6 cellular contexts compared by ENCODE assay signal in the genomic region with DNA sequence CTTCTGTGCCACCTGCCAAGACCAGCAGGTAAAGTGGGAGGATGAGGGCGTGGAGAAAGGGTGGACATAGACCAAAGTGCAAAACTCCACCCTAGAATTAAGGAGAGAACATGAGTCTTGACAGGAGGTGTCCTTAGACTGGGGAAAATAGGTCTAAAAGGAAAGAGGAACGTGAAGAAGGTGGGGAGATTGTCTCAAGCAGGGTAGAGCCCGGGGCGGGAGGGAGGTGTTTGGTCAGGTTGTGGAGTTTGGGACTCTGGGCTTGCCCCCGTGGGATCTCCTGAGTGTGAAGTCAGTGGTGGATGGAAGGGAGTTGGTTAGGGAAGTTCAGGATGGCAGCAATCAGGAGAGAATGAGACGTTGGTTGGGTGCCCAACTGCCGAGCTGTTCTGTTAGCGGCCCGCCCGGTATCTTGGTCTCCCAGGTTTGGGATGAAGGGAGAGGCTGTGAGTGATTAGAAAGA. TPM values are rescaled to one million over a fixed set of nuclear protein-coding genes. Genes with fewer than 3 reads are reported as not detected.
DNase-seq lines count a peak whose midpoint lies in the region; ATAC-seq, FAIRE-seq and TF ChIP-seq lines count a peak whose summit lies in the region.

No MANE protein-coding gene starts in this region.

- H3K9me3 Mint-ChIP-seq in endothelial cell (ENCODE audit: unreplicated experiment) = no peaks in the 10 kb centered on the region

- H3K36me3 Mint-ChIP-seq in endothelial cell (ENCODE audit: low read depth, unreplicated experiment) = peaks cover 4% of the 10 kb centered on the region

- peaks cover 22% of the 10 kb centered on the region for H3K27me3 Mint-ChIP-seq in endothelial cell (ENCODE audit: unreplicated experiment)

- H3K4me3 ChIP-seq in OCI-LY1 (ENCODE audit: low read depth, low read length, poor library complexity, severe bottlenecking) (peak overlapping the region; percentile 95), small intestine (ENCODE audit: low read depth in 1 of 2, low read length in 2 of 2) (peak overlapping the region; percentile 90 to 91)

- H4K20me1 ChIP-seq in OCI-LY1 (ENCODE audit: insufficient read depth, low read length) = no peaks in the 10 kb centered on the region

- peak overlapping the region; percentile 99 for H3K9ac ChIP-seq in OCI-LY1 (ENCODE audit: low read length)

- H3K36me3 ChIP-seq in OCI-LY1 (ENCODE audit: insufficient read depth, low read length) = peaks cover 36% of the 10 kb centered on the region; the same call in 1 of the 2 replicates
- H3K36me3 ChIP-seq in small intestine (ENCODE audit: control insufficient read depth in 2 of 2, insufficient read depth in 2 of 2, low read length in 2 of 2) = peaks cover 0 to 2% of the 10 kb centered on the region in 2 donors

- TF ChIP-seq CTCF in OCI-LY1 (IDR thresholded peaks at IDR 0.05; ENCODE audit: low read length) = no peak
- TF ChIP-seq CTCF in endothelial cell (IDR thresholded peaks at IDR 0.05; ENCODE audit: unreplicated experiment) = no peak

- peaks cover 6% of the 10 kb centered on the region for H3F3A ChIP-seq in OCI-LY1 (ENCODE audit: insufficient read depth, low read length)

- intact Hi-C loops in sciatic nerve (cut with DNase I) = loop anchor here (5.0 kb wide), 1 partner anchor 114 kb away; the partner anchor contains the start of genes ORMDL2 and SARNP

- 0 to 8% (median 3%) methylated on average over 10 of the region's 10 CpGs for WGBS in small intestine, 3 donors

- peaks cover 27% of the 10 kb centered on the region for H3K79me2 ChIP-seq in OCI-LY1 (ENCODE audit: insufficient read depth, low read length)

- peak overlapping the region; percentile 91 for H3K4me3 Mint-ChIP-seq in endothelial cell (ENCODE audit: unreplicated experiment)

- H3K27ac Mint-ChIP-seq in endothelial cell (ENCODE audit: unreplicated experiment) = peak overlapping the region; percentile 22

- FAIRE-seq in small intestine (lab: Jason Lieb, UNC) = no peak

- no peak for DNase-seq in endothelial cell (ENCODE audit: low spot score)
- DNase-seq in small intestine = peak; percentile 91
- no peak for DNase-seq in sciatic nerve (ENCODE audit: low spot score)
- DNase-seq in activated CD4-positive, alpha-beta T cell treated with anti-CD3 and anti-CD28 coated beads for 1 hour = no peak
- DNase-seq in DMS79 (lab: John Stamatoyannopoulos, UW) = no peak

- no peak for ATAC-seq in sciatic nerve

- peak overlapping the region; percentile 93 for H3K4me2 ChIP-seq in OCI-LY1 (ENCODE audit: low read length)

- H2AFZ ChIP-seq in OCI-LY1 (ENCODE audit: low read length) = no peak overlapping the region

- H3K9me2 ChIP-seq in OCI-LY1 (ENCODE audit: low read depth, low read length) = no peaks in the 10 kb centered on the region

- H3K27me3 ChIP-seq in OCI-LY1 (ENCODE audit: insufficient read depth, low read length) = no peaks in the 10 kb centered on the region
- no peaks in the 10 kb centered on the region for H3K27me3 ChIP-seq in small intestine (ENCODE audit: control insufficient read depth in 2 of 2, insufficient read depth in 2 of 2, low read length in 2 of 2)

- H3K9me3 ChIP-seq in OCI-LY1 (ENCODE audit: low read length) = no peaks in the 10 kb centered on the region
- H3K9me3 ChIP-seq in small intestine (ENCODE audit: control insufficient read depth, low read depth) = no peaks in the 10 kb centered on the region

- H3K4me1 ChIP-seq in OCI-LY1 (ENCODE audit: insufficient read depth, low read length, severe bottlenecking) (peaks cover 54% of the 10 kb centered on the region), small intestine (ENCODE audit: control insufficient read depth in 2 of 2, insufficient read depth in 1 of 2, low read depth in 1 of 2, low read length in 1 of 2) (peaks cover 7 to 14% of the 10 kb centered on the region in 2 donors)

- H3K27ac ChIP-seq in OCI-LY1 (ENCODE audit: low read depth, low read length, poor library complexity, severe bottlenecking) (peak overlapping the region; percentile 100), small intestine (ENCODE audit: low read depth in 1 of 2, low read length in 1 of 2) (peak overlapping the region; percentile 94 to 98)

- H3K4me1 Mint-ChIP-seq in endothelial cell (ENCODE audit: unreplicated experiment) = peaks cover 43% of the 10 kb centered on the region

RNA-seq across cellular contexts. Expression of gene DGKA, which starts 0.4 kb away (rescaled TPM):
- total RNA-seq in endothelial cell (ENCODE audit: unreplicated experiment) (70.1 TPM), sciatic nerve (31.8 TPM)
- 100 to 1,000 TPM in 2 of 3 donors, 10 to 100 TPM in 1; 41.3 to 386 (median 318) TPM for polyA plus RNA-seq in small intestine

RNA-seq across cellular contexts. Expression of gene PYM1, which starts 3.7 kb away (rescaled TPM):
- total RNA-seq in endothelial cell (ENCODE audit: unreplicated experiment) (58.6 TPM), sciatic nerve (21.8 TPM)
- 10 to 100 TPM; 57.7 to 85.7 (median 65.1) TPM for polyA plus RNA-seq in small intestine

RNA-seq across cellular contexts. Expression of gene PMEL, which starts 34.5 kb away (rescaled TPM):
- total RNA-seq in endothelial cell (ENCODE audit: unreplicated experiment) (136 TPM), sciatic nerve (0.49 TPM)
- 1 to 10 TPM; 1.8 to 3.1 (median 2.2) TPM for polyA plus RNA-seq in small intestine

RNA-seq across cellular contexts. Expression of gene CDK2, which starts 35.3 kb away (rescaled TPM):
- total RNA-seq in endothelial cell (ENCODE audit: unreplicated experiment) (43.0 TPM), sciatic nerve (14.4 TPM)
- 10 to 100 TPM in 1 of 3 donors, 1 to 10 TPM in 2; 7.6 to 20.8 (median 9.7) TPM for polyA plus RNA-seq in small intestine

RNA-seq across cellular contexts. Expression of gene RAB5B, which starts 42.5 kb away (rescaled TPM):
- total RNA-seq in endothelial cell (ENCODE audit: unreplicated experiment) = 130 TPM
- 10 to 100 TPM; 45.8 to 49.4 (median 47.5) TPM for polyA plus RNA-seq in small intestine
- 143 TPM for total RNA-seq in sciatic nerve

Comparison
In these comparisons a context has a peak if more than half of its experiments do, and no peak if none do; other contexts are left out.
1. RNA of gene PMEL, which starts 34.5 kb away (total RNA-seq): 136 TPM in endothelial cell (single experiment); 0.49 TPM in sciatic nerve (single experiment); every median in the first group is over 10 times any median in the second.